In genomic region chr4:895596-895995, GRCh38 we compare ENCODE assay signal across 29 cellular contexts.
"Had no signal": no experiment of that assay in that cellular context is flagged by ENCODE, and none has a peak within 500 bp of the region (broad histone marks: within the 10 kb centered on the region; RNA-seq: fewer than 3 reads in every experiment).

No MANE protein-coding gene starts in this region.

- H3K27me3 Mint-ChIP-seq: naive thymus-derived CD4-positive, alpha-beta T cell; stimulated activated memory B cell treated with anti-CD40 and anti-IgM and Interleukin-4, amounts not matched to agents 10 μg/mL and 1 μg/mL and 100 μg/mL, for 72 hours; stimulated activated naive CD8-positive, alpha-beta T cell treated with anti-CD3 and anti-CD28 coated beads, Interleukin-15, amount 100 ng/mL, for 72 hours; type B pancreatic cell had no signal

- H3K4me1 Mint-ChIP-seq: nephron, neural progenitor cell had no signal

- DNase-seq: naive thymus-derived CD4-positive, alpha-beta T cell; natural killer cell; nucleus accumbens; retina; right lobe of liver; sigmoid colon; small intestine; stimulated activated CD4-positive, alpha-beta T cell treated with anti-CD3 and anti-CD28 coated beads, Interleukin-1b, Interleukin-23, amount 100 ng/mL, for 48 hours; stimulated activated CD4-positive, alpha-beta T cell treated with anti-CD3 and anti-CD28 coated beads, Interleukin-4, amount 100 ng/mL, for 1 hour; stimulated activated CD4-positive, alpha-beta T cell treated with anti-CD3 and anti-CD28 coated beads, Interleukin-4, amount 100 ng/mL, for 4 hours; stimulated activated CD8-positive, alpha-beta memory T cell treated with anti-CD3 and anti-CD28 coated beads, Interleukin-4, amount 100 ng/mL, for 48 hours; stimulated activated naive CD4-positive, alpha-beta T cell; stimulated activated naive CD8-positive, alpha-beta T cell treated with anti-CD3 and anti-CD28 coated beads, Interleukin-15, amount 100 ng/mL, for 72 hours; stimulated activated naive CD8-positive, alpha-beta T cell treated with anti-CD3 and anti-CD28 coated beads, Interleukin-15, Interleukin-2, amounts not matched to agents 100 U/mL and 50 U/mL, for 24 hours; substantia nigra; testis; tibial artery; transverse colon; upper lobe of right lung; uterus had no signal

- H3K36me3 Mint-ChIP-seq: natural killer cell, type B pancreatic cell had no signal

- H3K36me3 ChIP-seq: neural progenitor cell, uterus had no signal

- H3K4me1 ChIP-seq: neural progenitor cell, pancreas, prostate gland, right atrium auricular region, right lobe of liver, sigmoid colon, suprapubic skin, testis, tibial artery, transverse colon, upper lobe of right lung, uterus had no signal

- H3K4me3 ChIP-seq: neural progenitor cell, pancreas, prostate gland, right atrium auricular region, right lobe of liver, sigmoid colon, suprapubic skin, testis, tibial artery, transverse colon, upper lobe of right lung, uterus had no signal

- H3K27ac Mint-ChIP-seq: naive thymus-derived CD4-positive, alpha-beta T cell; nephron; neural progenitor cell; stimulated activated memory B cell treated with anti-CD40 and anti-IgM and Interleukin-4, amounts not matched to agents 10 μg/mL and 1 μg/mL and 100 μg/mL, for 72 hours; stimulated activated naive CD8-positive, alpha-beta T cell treated with anti-CD3 and anti-CD28 coated beads, Interleukin-15, amount 100 ng/mL, for 72 hours; type B pancreatic cell had no signal

- ATAC-seq: naive thymus-derived CD4-positive, alpha-beta T cell; natural killer cell; pancreas; right lobe of liver; stimulated activated memory B cell treated with anti-CD40 and anti-IgM and Interleukin-4, amounts not matched to agents 10 μg/mL and 1 μg/mL and 100 μg/mL, for 72 hours; stimulated activated naive CD8-positive, alpha-beta T cell treated with anti-CD3 and anti-CD28 coated beads, Interleukin-15, amount 100 ng/mL, for 72 hours; stimulated activated naive CD8-positive, alpha-beta T cell treated with anti-CD3 and anti-CD28 coated beads, Interleukin-15, Interleukin-2, amounts not matched to agents 100 U/mL and 50 U/mL, for 24 hours; upper lobe of right lung had no signal

- H3K9ac ChIP-seq: neural progenitor cell had no signal

- H3K9me3 ChIP-seq: neutrophil, pancreas, prostate gland, right atrium auricular region, right lobe of liver, sigmoid colon, suprapubic skin, testis, tibial artery, transverse colon, upper lobe of right lung, uterus had no signal

- H3K27ac ChIP-seq: neural progenitor cell, neutrophil, pancreas, prostate gland, right atrium auricular region, right lobe of liver, sigmoid colon, suprapubic skin, testis, tibial artery, transverse colon, upper lobe of right lung, uterus had no signal

- H3K4me3 Mint-ChIP-seq: naive thymus-derived CD4-positive, alpha-beta T cell; natural killer cell; nephron; neural progenitor cell; stimulated activated memory B cell treated with anti-CD40 and anti-IgM and Interleukin-4, amounts not matched to agents 10 μg/mL and 1 μg/mL and 100 μg/mL, for 72 hours; stimulated activated naive CD8-positive, alpha-beta T cell treated with anti-CD3 and anti-CD28 coated beads, Interleukin-15, amount 100 ng/mL, for 72 hours; type B pancreatic cell had no signal

- H2AFZ ChIP-seq: neural progenitor cell had no signal

- H3K4me2 ChIP-seq: neural progenitor cell had no signal

- H3K27me3 ChIP-seq: neural progenitor cell, neutrophil, pancreas, right atrium auricular region, right lobe of liver, sigmoid colon, suprapubic skin, testis, tibial artery, transverse colon, upper lobe of right lung, uterus had no signal

- FAIRE-seq: pancreas, small intestine had no signal

- H3K9me3 Mint-ChIP-seq: naive thymus-derived CD4-positive, alpha-beta T cell; natural killer cell; nephron; neural progenitor cell; stimulated activated memory B cell treated with anti-CD40 and anti-IgM and Interleukin-4, amounts not matched to agents 10 μg/mL and 1 μg/mL and 100 μg/mL, for 72 hours; stimulated activated naive CD8-positive, alpha-beta T cell treated with anti-CD3 and anti-CD28 coated beads, Interleukin-15, amount 100 ng/mL, for 72 hours; type B pancreatic cell had no signal
